In the genomic region with DNA sequence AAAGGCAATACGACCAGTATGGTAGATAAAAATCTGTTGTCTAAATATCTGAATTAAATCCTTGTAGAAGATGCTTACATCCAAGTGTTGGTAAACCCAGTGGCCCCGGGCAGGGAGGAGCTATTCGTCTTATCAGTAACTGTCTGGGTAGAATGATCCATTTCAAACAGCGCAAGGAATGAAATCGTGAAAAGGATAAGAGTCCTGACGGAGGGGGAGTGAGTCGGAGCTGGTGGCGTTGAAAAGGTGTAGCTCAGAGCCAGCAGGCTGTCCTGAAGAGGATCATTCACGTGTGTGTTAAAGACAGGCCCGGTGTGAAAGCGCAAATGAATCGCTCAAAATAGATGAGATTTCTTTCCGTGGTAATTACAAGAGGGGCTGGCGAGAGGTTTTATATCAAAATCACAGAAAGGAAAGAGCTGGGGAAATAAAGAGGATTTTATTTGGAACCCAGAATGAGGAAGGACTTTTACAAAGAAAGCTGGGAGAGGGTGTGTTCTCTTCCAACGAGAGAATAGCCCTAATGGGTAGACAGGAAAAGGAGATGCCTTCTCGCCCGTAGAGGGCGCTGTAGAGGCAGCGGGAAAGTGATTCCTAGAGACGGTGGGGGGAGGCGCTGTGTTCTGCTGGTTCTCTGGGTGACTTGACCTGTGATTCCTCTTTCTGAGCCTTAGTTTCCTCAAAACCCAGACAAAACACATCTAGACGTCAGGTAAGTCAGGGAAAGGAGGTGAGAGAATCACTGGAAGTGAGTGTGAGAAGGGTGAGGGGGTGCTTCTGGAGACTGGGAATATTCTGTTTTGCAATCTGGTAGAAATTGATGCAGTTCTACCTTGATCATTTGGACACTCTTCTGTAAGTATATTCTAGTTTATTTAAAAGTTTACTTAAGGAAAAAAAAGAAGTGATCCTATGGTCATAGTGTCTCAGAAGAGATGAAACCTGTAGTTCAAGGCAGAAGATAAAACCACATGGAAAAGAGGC, we compare ENCODE assay signal across 9 cellular contexts. TPM values are rescaled to one million over a fixed set of nuclear protein-coding genes. Genes with fewer than 3 reads are reported as not detected.
A peak's percentile ranks its signal among the peaks of the same experiment; 100 is the strongest.
DNase-seq lines count a peak whose midpoint lies in the region; ATAC-seq, FAIRE-seq and TF ChIP-seq lines count a peak whose summit lies in the region.
"Had no signal": no experiment of that assay in that cellular context is flagged by ENCODE, and none has a peak within 500 bp of the region (broad histone marks: within the 10 kb centered on the region; RNA-seq: fewer than 3 reads in every experiment).

No MANE protein-coding gene starts in this region.

- H3K27ac ChIP-seq in RWPE2 (ENCODE audit: poor library complexity, severe bottlenecking) (no peak overlapping the region), keratinocyte (ENCODE audit: control insufficient read depth, insufficient read depth, low read length) (no peak overlapping the region)
- H3K27ac ChIP-seq in effector memory CD4-positive, alpha-beta T cell (ENCODE audit: insufficient read depth, low read length, poor library complexity, severe bottlenecking) = no peak overlapping the region

- no peak overlapping the region for H2AFZ ChIP-seq in keratinocyte (ENCODE audit: control insufficient read depth, low read length)

- no peak overlapping the region for H3K4me2 ChIP-seq in keratinocyte (ENCODE audit: control insufficient read depth, extremely low read depth, insufficient read depth, low read depth, low read length)

- H4K20me1 ChIP-seq in keratinocyte (ENCODE audit: control insufficient read depth, extremely low read depth, insufficient read depth, low read length) = no peaks in the 10 kb centered on the region

- in situ Hi-C loops in Caki2 (cut with HindIII; ENCODE audit: low pct_unique_long_range_greater_than_20kb, low sequenced_read_pairs) = no loop called here

- H3K9ac ChIP-seq in keratinocyte (ENCODE audit: control insufficient read depth, extremely low read depth, insufficient read depth, low read length) = no peak overlapping the region

- H3K4me1 ChIP-seq in RWPE2 (ENCODE audit: insufficient read depth, poor library complexity, severe bottlenecking) (no peaks in the 10 kb centered on the region), keratinocyte (ENCODE audit: control insufficient read depth, extremely low read depth, insufficient read depth, low read length) (no peaks in the 10 kb centered on the region)
- H3K4me1 ChIP-seq in effector memory CD4-positive, alpha-beta T cell (ENCODE audit: control insufficient read depth, insufficient read depth, low read length, poor library complexity, severe bottlenecking) = no peaks in the 10 kb centered on the region

- no peak for FAIRE-seq in keratinocyte (lab: Jason Lieb, UNC)

- H3K9me3 ChIP-seq in RWPE2 (ENCODE audit: severe bottlenecking) (no peaks in the 10 kb centered on the region), keratinocyte (ENCODE audit: control insufficient read depth, low read depth, low read length) (no peaks in the 10 kb centered on the region)
- H3K9me3 ChIP-seq in effector memory CD4-positive, alpha-beta T cell (ENCODE audit: control insufficient read depth, low read length) = no peaks in the 10 kb centered on the region

- H3K9me1 ChIP-seq in keratinocyte (ENCODE audit: control insufficient read depth, extremely low read depth, insufficient read depth, low read length) = no peaks in the 10 kb centered on the region

- dilution Hi-C loops in keratinocyte (cut with MboI; ENCODE audit: extremely low pct_ligation_motif_present, low sequenced_read_pairs) = no loop called here

- H3K4me3 ChIP-seq in RWPE2 (ENCODE audit: severe bottlenecking) (no peak overlapping the region), keratinocyte (ENCODE audit: control insufficient read depth in 2 of 3, extremely low read depth in 1 of 3, insufficient read depth in 2 of 3, low read depth in 1 of 3, low read length in 3 of 3) (no peak overlapping the region)
- H3K4me3 ChIP-seq in effector memory CD4-positive, alpha-beta T cell (ENCODE audit: insufficient read depth, low read depth, low read length, poor library complexity, severe bottlenecking) = no peak overlapping the region

- H3K79me2 ChIP-seq in keratinocyte (ENCODE audit: control insufficient read depth, insufficient read depth, low read length) = no peaks in the 10 kb centered on the region

- peak; percentile 20 for TF ChIP-seq CTCF in RWPE2 (IDR thresholded peaks at IDR 0.05; ENCODE audit: poor library complexity, severe bottlenecking)
- peak; percentile 17 to 39 (median 34) for TF ChIP-seq CTCF in keratinocyte (optimal IDR thresholded peaks at IDR 0.05 in 1 of 3, IDR thresholded peaks at IDR 0.05 in 1 of 3, conservative IDR thresholded peaks at IDR 0.05 in 1 of 3; ENCODE audit: extremely low read depth in 1 of 3, insufficient read depth in 2 of 3, low read length in 3 of 3)

- H3K36me3 ChIP-seq in RWPE2 (ENCODE audit: low read depth) = no peaks in the 10 kb centered on the region
- H3K36me3 ChIP-seq in keratinocyte (ENCODE audit: control insufficient read depth in 2 of 2, extremely low read depth in 1 of 2, insufficient read depth in 2 of 2, low read length in 2 of 2) = no peaks in the 10 kb centered on the region
- no peaks in the 10 kb centered on the region for H3K36me3 ChIP-seq in effector memory CD4-positive, alpha-beta T cell (ENCODE audit: control insufficient read depth, insufficient read depth, low read length)

- no peak for ATAC-seq in RWPE2 (ENCODE audit: low read depth)
- no peak for ATAC-seq in HG02763 (IDR thresholded peaks at IDR 0.05; ENCODE audit: unreplicated experiment)

- peak; percentile 10 for DNase-seq in Caki2 (ENCODE audit: low read depth)
- DNase-seq in GM19240 (ENCODE audit: insufficient read length, low spot score) = peak; percentile 7
- no peak for DNase-seq in RWPE2 (ENCODE audit: low spot score)
- DNase-seq in keratinocyte (ENCODE audit: low read depth, low spot score) = no peak
- no peak for DNase-seq in NCI-H2171 treated with DMSO at 0.1 percent for 48 hours (lab: John Stamatoyannopoulos, UW)
- no peak for DNase-seq in effector memory CD4-positive, alpha-beta T cell
- DNase-seq in putamen (ENCODE audit: low spot score) = no peak

- H3K27me3 ChIP-seq in RWPE2 (ENCODE audit: insufficient read depth, poor library complexity, severe bottlenecking) (no peaks in the 10 kb centered on the region), keratinocyte (ENCODE audit: control insufficient read depth, extremely low read depth, insufficient read depth, low read length) (no peaks in the 10 kb centered on the region)
- no peaks in the 10 kb centered on the region for H3K27me3 ChIP-seq in effector memory CD4-positive, alpha-beta T cell (replicated peaks; ENCODE audit: control insufficient read depth, insufficient read depth, low read length, poor library complexity, severe bottlenecking)

RNA-seq across cellular contexts. Expression of a gene that starts 39.3 kb away (rescaled TPM):
- total RNA-seq in Caki2 (2014; rRNA removed; shearing (Covaris generic); ENCODE audit: low replicate concordance) = not detected in 2 replicates
- not detected in 3 replicates for polyA plus RNA-seq in keratinocyte
- not detected for polyA plus RNA-seq in keratinocyte (2011; ENCODE audit: low read depth)
- not detected in 2 replicates for polyA plus RNA-seq in keratinocyte (2011; cell fraction: cytosol; rRNA removed)
- polyA plus RNA-seq in keratinocyte (2011; cell fraction: nucleus; rRNA removed) = not detected in 2 replicates
- 0.01 TPM in 1 of 2 replicates, not detected in the other for polyA plus RNA-seq in keratinocyte (2012; ENCODE audit: low replicate concordance)
- polyA minus RNA-seq in keratinocyte = not detected in 3 replicates
- not detected for polyA minus RNA-seq in keratinocyte (2011; cell fraction: cytosol; rRNA and poly(A)+ RNA removed)
- polyA minus RNA-seq in keratinocyte (2011; cell fraction: nucleus; rRNA and poly(A)+ RNA removed) = not detected in 2 replicates
- total RNA-seq: pulmonary artery endothelial cell had no signal

Comparison
In these comparisons a context has a peak if more than half of its experiments do, and no peak if none do; other contexts are left out.
1. DNase-seq: peak in Caki2 (single experiment) and GM19240 (single experiment); none in RWPE2 (single experiment), keratinocyte (single experiment), NCI-H2171 treated with DMSO at 0.1 percent for 48 hours (single experiment), effector memory CD4-positive, alpha-beta T cell (0 of 3) and putamen (single experiment).